Comparison of ENCODE assay signal across 14 cellular contexts in the genomic region with DNA sequence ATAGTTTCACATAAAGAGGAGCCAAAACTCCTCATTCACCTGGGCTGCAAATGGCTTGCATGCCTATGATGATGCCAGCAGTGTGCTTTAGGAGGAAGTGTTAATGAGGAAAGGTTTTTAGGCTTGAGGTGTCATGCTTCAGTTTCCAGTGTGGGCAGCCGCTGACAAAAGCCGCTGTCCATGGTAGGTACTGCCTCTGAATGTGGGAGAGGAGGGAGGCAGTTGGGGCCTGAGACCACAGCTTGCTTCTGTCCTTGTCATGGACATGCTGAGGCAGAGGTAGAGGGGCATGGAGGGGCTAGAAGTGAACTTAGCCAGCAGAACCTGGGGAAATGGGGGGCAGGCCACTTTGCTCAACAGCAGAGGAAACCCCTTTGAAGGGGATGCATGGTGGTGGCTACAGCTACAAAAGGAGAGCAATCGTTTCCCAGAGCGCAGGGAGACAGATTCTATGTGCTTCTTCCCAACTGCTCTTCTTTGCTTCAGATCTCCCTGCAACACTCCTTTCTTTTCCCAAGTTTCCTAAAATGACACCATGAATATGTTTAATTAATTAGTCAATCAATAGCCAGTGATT.
DNase-seq lines count a peak whose midpoint lies in the region; ATAC-seq and TF ChIP-seq lines count a peak whose summit lies in the region.
"Had no signal": no experiment of that assay in that cellular context is flagged by ENCODE, and none has a peak within 500 bp of the region (broad histone marks: within the 10 kb centered on the region; RNA-seq: fewer than 3 reads in every experiment).

No MANE protein-coding gene starts in this region.

- H3K18ac ChIP-seq in mesenchymal stem cell (ENCODE audit: low read depth in 1 of 2, low read length in 2 of 2), result no peak overlapping the region

- H2AFZ ChIP-seq in mesenchymal stem cell (ENCODE audit: low read depth, low read length), result no peak overlapping the region

- H2BK12ac ChIP-seq in mesenchymal stem cell (ENCODE audit: low read length in 2 of 2), result no peak overlapping the region

- no peak overlapping the region for H3K27ac ChIP-seq in liver (ENCODE audit: low read depth in 1 of 2, low read length in 2 of 2)
- H3K27ac ChIP-seq in mesenchymal stem cell (ENCODE audit: low read length, poor library complexity, severe bottlenecking), result no peak overlapping the region
- H3K27ac ChIP-seq: VCaP had no signal

- H3K4me1 ChIP-seq in adipocyte (ENCODE audit: control insufficient read depth, insufficient read depth, low read length) (no peaks in the 10 kb centered on the region), liver (ENCODE audit: control insufficient read depth in 4 of 4, insufficient read depth in 4 of 4, low read length in 3 of 4) (no peaks in the 10 kb centered on the region), mesenchymal stem cell (ENCODE audit: control insufficient read depth, insufficient read depth, low read depth, low read length) (no peaks in the 10 kb centered on the region)

- H2BK120ac ChIP-seq in mesenchymal stem cell (ENCODE audit: low read depth, low read length), result no peak overlapping the region

- H2AK5ac ChIP-seq in mesenchymal stem cell (ENCODE audit: low read length, severe bottlenecking), result no peak overlapping the region

- DNase-seq in ELF-1 (ENCODE audit: low read depth, low spot score) (peak; percentile 65), HK-2 (ENCODE audit: unreplicated experiment) (peak; percentile 35), adipocyte (ENCODE audit: low read depth) (peak; percentile 15), NCI-H2029 (lab: John Stamatoyannopoulos, UW) (no peak), NOMO-1 treated with dmso at 0.1 percent for 144 hours (lab: John Stamatoyannopoulos, UW; ENCODE audit: unreplicated experiment) (no peak), mesenchymal stem cell (no peak)
- DNase-seq: activated T-cell treated with anti-CD3 and anti-CD28 coated beads, Interleukin-2, amount 50 U/mL, for 4 hours; CD4-positive, alpha-beta T cell; kidney; NCI-H2029 treated with DMSO at 0.1 percent for 48 hours had no signal

- no peak overlapping the region for H4K8ac ChIP-seq in mesenchymal stem cell (ENCODE audit: low read length)

- WGBS in liver, result 66% methylated on average over 4 of the region's 4 CpGs
- WGBS in mesenchymal stem cell, result 34% methylated on average over 2 of the region's 4 CpGs

- no peak overlapping the region for H3K14ac ChIP-seq in mesenchymal stem cell (ENCODE audit: low read length in 2 of 2)

- H3K4me3 ChIP-seq in adipocyte (ENCODE audit: low read length) (no peak overlapping the region), liver (ENCODE audit: low read depth in 1 of 3, low read length in 3 of 3) (no peak overlapping the region), mesenchymal stem cell (ENCODE audit: insufficient read depth in 1 of 2, low read depth in 1 of 2, low read length in 2 of 2) (no peak overlapping the region)

- H3K4me2 ChIP-seq in mesenchymal stem cell (ENCODE audit: low read length, poor library complexity, severe bottlenecking), result no peak overlapping the region

- H3K4ac ChIP-seq in mesenchymal stem cell (ENCODE audit: low read depth in 1 of 2, low read length in 2 of 2), result no peak overlapping the region

- H4K91ac ChIP-seq in mesenchymal stem cell (ENCODE audit: low read length), result no peak overlapping the region

- H3K36me3 ChIP-seq in adipocyte (ENCODE audit: control insufficient read depth, insufficient read depth, low read length, severe bottlenecking), result no peaks in the 10 kb centered on the region
- no peaks in the 10 kb centered on the region for H3K36me3 ChIP-seq in liver (ENCODE audit: control insufficient read depth in 4 of 4, insufficient read depth in 3 of 4, low read depth in 1 of 4, low read length in 3 of 4)
- H3K36me3 ChIP-seq in mesenchymal stem cell (ENCODE audit: control insufficient read depth in 1 of 2, insufficient read depth in 2 of 2, low read depth in 1 of 2, low read length in 2 of 2), result no peaks in the 10 kb centered on the region

- no peak overlapping the region for H3K23ac ChIP-seq in mesenchymal stem cell (ENCODE audit: low read length in 2 of 2)

- no peaks in the 10 kb centered on the region for H3K27me3 ChIP-seq in adipocyte (replicated peaks; ENCODE audit: control insufficient read depth, insufficient read depth, low read length)
- peaks cover 0 to 5% (median 0%) of the 10 kb centered on the region in 4 donors for H3K27me3 ChIP-seq in liver (ENCODE audit: control insufficient read depth in 4 of 4, insufficient read depth in 4 of 4, low read length in 3 of 4)
- peaks cover 0 to 28% of the 10 kb centered on the region in 2 experiments for H3K27me3 ChIP-seq in mesenchymal stem cell (ENCODE audit: control insufficient read depth in 1 of 2, insufficient read depth in 1 of 2, low read length in 2 of 2)

- no peak overlapping the region for H2BK15ac ChIP-seq in mesenchymal stem cell (ENCODE audit: low read depth, poor library complexity, severe bottlenecking)

- H3K9me3 ChIP-seq in adipocyte (ENCODE audit: control insufficient read depth, low read length) (no peaks in the 10 kb centered on the region), liver (ENCODE audit: control insufficient read depth in 4 of 4, low read length in 3 of 4) (no peaks in the 10 kb centered on the region), mesenchymal stem cell (ENCODE audit: control insufficient read depth, low read length) (no peaks in the 10 kb centered on the region)

- H2BK5ac ChIP-seq in mesenchymal stem cell (ENCODE audit: low read depth, low read length, poor library complexity, severe bottlenecking), result no peak overlapping the region

- TF ChIP-seq RAD21 in liver (IDR thresholded peaks at IDR 0.05), result no peak

- no peak for TF ChIP-seq CTCF in liver (IDR thresholded peaks at IDR 0.05; ENCODE audit: low read depth, low read length, missing input control)

- no peaks in the 10 kb centered on the region for H3K79me1 ChIP-seq in mesenchymal stem cell (replicated peaks; ENCODE audit: low read length, poor library complexity, severe bottlenecking)

- H3K9ac ChIP-seq in adipocyte (ENCODE audit: low read length) (no peak overlapping the region), liver (ENCODE audit: low read depth in 1 of 2, low read length in 2 of 2) (no peak overlapping the region), mesenchymal stem cell (ENCODE audit: low read length) (no peak overlapping the region)

- no peak for ATAC-seq in GM18909 (IDR thresholded peaks at IDR 0.05; ENCODE audit: poor library complexity, unreplicated experiment)
- ATAC-seq: activated T-cell treated with anti-CD3 and anti-CD28 coated beads, Interleukin-2, amount 50 U/mL, for 4 hours; esophagus mucosa had no signal

TF ChIP-seq in liver, 16 proteins besides CTCF, POLR2A, EP300 and RAD21:
- TF ChIP-seq FOXA2 (IDR thresholded peaks at IDR 0.05) (no peak), EGR1 (IDR thresholded peaks at IDR 0.05; ENCODE audit: low read depth in 2 of 2) (no peak), HNF4A (conservative IDR thresholded peaks at IDR 0.05) (no peak), GABPA (IDR thresholded peaks at IDR 0.05 in 1 of 2, conservative IDR thresholded peaks at IDR 0.05 in 1 of 2) (no peak), TAF1 (conservative IDR thresholded peaks at IDR 0.05) (no peak), YY1 (IDR thresholded peaks at IDR 0.05) (no peak), FOXA1 (IDR thresholded peaks at IDR 0.05) (no peak)
- TF ChIP-seq, protein P1, sequence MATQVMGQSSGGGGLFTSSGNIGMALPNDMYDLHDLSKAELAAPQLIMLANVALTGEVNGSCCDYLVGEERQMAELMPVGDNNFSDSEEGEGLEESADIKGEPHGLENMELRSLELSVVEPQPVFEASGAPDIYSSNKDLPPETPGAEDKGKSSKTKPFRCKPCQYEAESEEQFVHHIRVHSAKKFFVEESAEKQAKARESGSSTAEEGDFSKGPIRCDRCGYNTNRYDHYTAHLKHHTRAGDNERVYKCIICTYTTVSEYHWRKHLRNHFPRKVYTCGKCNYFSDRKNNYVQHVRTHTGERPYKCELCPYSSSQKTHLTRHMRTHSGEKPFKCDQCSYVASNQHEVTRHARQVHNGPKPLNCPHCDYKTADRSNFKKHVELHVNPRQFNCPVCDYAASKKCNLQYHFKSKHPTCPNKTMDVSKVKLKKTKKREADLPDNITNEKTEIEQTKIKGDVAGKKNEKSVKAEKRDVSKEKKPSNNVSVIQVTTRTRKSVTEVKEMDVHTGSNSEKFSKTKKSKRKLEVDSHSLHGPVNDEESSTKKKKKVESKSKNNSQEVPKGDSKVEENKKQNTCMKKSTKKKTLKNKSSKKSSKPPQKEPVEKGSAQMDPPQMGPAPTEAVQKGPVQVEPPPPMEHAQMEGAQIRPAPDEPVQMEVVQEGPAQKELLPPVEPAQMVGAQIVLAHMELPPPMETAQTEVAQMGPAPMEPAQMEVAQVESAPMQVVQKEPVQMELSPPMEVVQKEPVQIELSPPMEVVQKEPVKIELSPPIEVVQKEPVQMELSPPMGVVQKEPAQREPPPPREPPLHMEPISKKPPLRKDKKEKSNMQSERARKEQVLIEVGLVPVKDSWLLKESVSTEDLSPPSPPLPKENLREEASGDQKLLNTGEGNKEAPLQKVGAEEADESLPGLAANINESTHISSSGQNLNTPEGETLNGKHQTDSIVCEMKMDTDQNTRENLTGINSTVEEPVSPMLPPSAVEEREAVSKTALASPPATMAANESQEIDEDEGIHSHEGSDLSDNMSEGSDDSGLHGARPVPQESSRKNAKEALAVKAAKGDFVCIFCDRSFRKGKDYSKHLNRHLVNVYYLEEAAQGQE (IDR thresholded peaks at IDR 0.05), result peak; percentile 96
- TF ChIP-seq, protein P2, sequence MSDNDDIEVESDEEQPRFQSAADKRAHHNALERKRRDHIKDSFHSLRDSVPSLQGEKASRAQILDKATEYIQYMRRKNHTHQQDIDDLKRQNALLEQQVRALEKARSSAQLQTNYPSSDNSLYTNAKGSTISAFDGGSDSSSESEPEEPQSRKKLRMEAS (IDR thresholded peaks at IDR 0.05), result no peak

Comparison
In these comparisons a context has a peak if more than half of its experiments do, and no peak if none do; other contexts are left out.
1. DNase-seq: peak in ELF-1 (single experiment), HK-2 (single experiment) and adipocyte (single experiment); none in NCI-H2029 (single experiment), NOMO-1 treated with dmso at 0.1 percent for 144 hours (single experiment) and mesenchymal stem cell (single experiment).